ENCODE assay signal across 8 cellular contexts in genomic region chr20:31602779-31603441, GRCh38. TPM values are rescaled to one million over a fixed set of nuclear protein-coding genes. Genes with fewer than 3 reads are reported as not detected.
DNase-seq lines count a peak whose midpoint lies in the region; ATAC-seq and TF ChIP-seq lines count a peak whose summit lies in the region.

No MANE protein-coding gene starts in this region.

- peak; percentile 4 for TF ChIP-seq CTCF in AG09309 (IDR thresholded peaks at IDR 0.05; ENCODE audit: control insufficient read depth, insufficient read depth, low read depth, low read length, missing control alignments)

- H3K4me3 ChIP-seq in AG09309 (ENCODE audit: control insufficient read depth, low read depth, low read length) (no peak overlapping the region; the same call in 1 of the 2 replicates), skeletal muscle tissue (ENCODE audit: low read length in 3 of 3) (no peak overlapping the region)

- no peak overlapping the region for H3K9ac ChIP-seq in skeletal muscle tissue (ENCODE audit: low read depth in 1 of 3, low read length in 3 of 3)

- H3K27ac Mint-ChIP-seq in effector memory CD8-positive, alpha-beta T cell: peak overlapping the region; percentile 57 to 92

- H3K4me1 Mint-ChIP-seq in effector memory CD8-positive, alpha-beta T cell (ENCODE audit: low read depth in 2 of 2): peaks cover 26 to 31% of the 10 kb centered on the region in 2 donors

- H3K9me3 Mint-ChIP-seq in effector memory CD8-positive, alpha-beta T cell: no peaks in the 10 kb centered on the region

- H3K27ac ChIP-seq in skeletal muscle tissue (ENCODE audit: low read depth, low read length): peak overlapping the region; percentile 83

- peak overlapping the region; percentile 66 to 68 for H3K4me3 Mint-ChIP-seq in effector memory CD8-positive, alpha-beta T cell

- H3K27me3 ChIP-seq in skeletal muscle tissue (ENCODE audit: control insufficient read depth in 3 of 3, insufficient read depth in 3 of 3, low read length in 3 of 3): no peaks in the 10 kb centered on the region

- H3K27me3 Mint-ChIP-seq in effector memory CD8-positive, alpha-beta T cell: peaks cover 33 to 42% of the 10 kb centered on the region in 2 donors

- H3K36me3 Mint-ChIP-seq in effector memory CD8-positive, alpha-beta T cell (ENCODE audit: insufficient read depth): peaks cover 34% of the 10 kb centered on the region

- H3K36me3 ChIP-seq in skeletal muscle tissue (ENCODE audit: control insufficient read depth in 3 of 3, insufficient read depth in 3 of 3, low read length in 3 of 3): peaks cover 0 to 5% (median 0%) of the 10 kb centered on the region in 3 donors

- ATAC-seq in GM18868 (IDR thresholded peaks at IDR 0.05; ENCODE audit: unreplicated experiment) (peak; percentile 78), HG03460 (IDR thresholded peaks at IDR 0.05; ENCODE audit: unreplicated experiment) (peak; percentile 39)
- peak; percentile 67 for ATAC-seq in effector memory CD8-positive, alpha-beta T cell (replicated peaks)

- H3K4me1 ChIP-seq in skeletal muscle tissue (ENCODE audit: control insufficient read depth in 3 of 3, insufficient read depth in 3 of 3, low read length in 3 of 3): peaks cover 34 to 36% (median 35%) of the 10 kb centered on the region in 3 donors

- H3K9me3 ChIP-seq in skeletal muscle tissue (ENCODE audit: control insufficient read depth in 3 of 3, low read length in 3 of 3): no peaks in the 10 kb centered on the region

- DNase-seq in AG09309 (ENCODE audit: low read depth) (no peak), T-helper 22 cell (ENCODE audit: low read depth) (peak; percentile 49), NCI-H2196 (lab: John Stamatoyannopoulos, UW; ENCODE audit: unreplicated experiment) (no peak), T1000 (lab: John Stamatoyannopoulos, UW) (no peak)
- peak; percentile 51 to 55 (median 54) for DNase-seq in effector memory CD8-positive, alpha-beta T cell

RNA-seq across cellular contexts. Expression of gene ID1, which starts 2.2 kb away (rescaled TPM):
- total RNA-seq in skeletal muscle tissue: 136 TPM

RNA-seq across cellular contexts. Expression of gene COX4I2, which starts 34.8 kb away (rescaled TPM):
- 16.2 TPM for total RNA-seq in skeletal muscle tissue

Comparison
In these comparisons a context has a peak if more than half of its experiments do, and no peak if none do; other contexts are left out.
1. DNase-seq: peak in T-helper 22 cell (single experiment) and effector memory CD8-positive, alpha-beta T cell (3 of 3); none in AG09309 (single experiment), NCI-H2196 (single experiment) and T1000 (single experiment).
2. Peak in every context shown above with its lines, with median percentiles within 50 percentile points of each other: ATAC-seq.